In genomic region chr5:138724470-138725146, GRCh38 we compare ENCODE assay signal across 10 cellular contexts. TPM values are rescaled to one million over a fixed set of nuclear protein-coding genes. Genes with fewer than 3 reads are reported as not detected.
DNase-seq lines count a peak whose midpoint lies in the region; ATAC-seq and TF ChIP-seq lines count a peak whose summit lies in the region.
"Had no signal": no experiment of that assay in that cellular context is flagged by ENCODE, and none has a peak within 500 bp of the region (broad histone marks: within the 10 kb centered on the region; RNA-seq: fewer than 3 reads in every experiment).

No MANE protein-coding gene starts in this region.

- no peak overlapping the region for H3T11ph ChIP-seq in H9 (ENCODE audit: low read length)

- H3K79me2 ChIP-seq in H9 (ENCODE audit: insufficient read depth, low read length): no peaks in the 10 kb centered on the region

- no peak overlapping the region for H3K4ac ChIP-seq in H9 (ENCODE audit: low read depth, low read length)

- no peak overlapping the region for H4K8ac ChIP-seq in H9 (replicated peaks; ENCODE audit: insufficient read length, low read depth, low read length)

- H3K23ac ChIP-seq in H9 (ENCODE audit: insufficient read length, low read depth, low read length): no peak overlapping the region

- H3K36me3 ChIP-seq in cardiac muscle cell: no peaks in the 10 kb centered on the region
- no peaks in the 10 kb centered on the region for H3K36me3 ChIP-seq in gastrocnemius medialis

- no peak overlapping the region for H2AK5ac ChIP-seq in H9 (ENCODE audit: insufficient read length, low read length)

- peaks cover 13% of the 10 kb centered on the region; the same call in 1 of the 2 replicates for H3K4me1 ChIP-seq in H9 (ENCODE audit: insufficient read depth, low read length)
- H3K4me1 ChIP-seq in cardiac muscle cell (ENCODE audit: low read depth): peaks cover 18% of the 10 kb centered on the region
- peaks cover 24 to 37% of the 10 kb centered on the region in 2 donors for H3K4me1 ChIP-seq in gastrocnemius medialis

- peaks cover 0 to 6% (median 2%) of the 10 kb centered on the region in 3 experiments; a peak in 2 of 7 replicates for H3K36me3 Mint-ChIP-seq in H9 (ENCODE audit: insufficient read depth in 1 of 3, low read depth in 3 of 3)

- H3K4me3 ChIP-seq in cardiac muscle cell (no peak overlapping the region), gastrocnemius medialis (no peak overlapping the region)

- peak overlapping the region; percentile 33; the same call in 1 of the 2 replicates for H3K14ac ChIP-seq in H9 (ENCODE audit: insufficient read depth, low read length)

- no peak overlapping the region for H4K5ac ChIP-seq in H9 (ENCODE audit: insufficient read length, low read depth, low read length)

- H3K27me3 Mint-ChIP-seq in H9 (ENCODE audit: low read depth): no peaks in the 10 kb centered on the region; the same call in 1 of the 2 replicates

- no peak overlapping the region for H3K56ac ChIP-seq in H9 (ENCODE audit: insufficient read length, low read depth, low read length)

- no peaks in the 10 kb centered on the region for H3K23me2 ChIP-seq in H9 (ENCODE audit: insufficient read length, low read depth, low read length, poor library complexity, severe bottlenecking)

- H2BK5ac ChIP-seq in H9 (ENCODE audit: insufficient read length, low read length): no peak overlapping the region

- peak overlapping the region; percentile 52 for H3K18ac ChIP-seq in H9 (ENCODE audit: insufficient read length, low read depth, low read length)

- peak overlapping the region in 2 of 3 experiments; percentile 13 to 89; a peak in 4 of 7 replicates for H3K27ac Mint-ChIP-seq in H9
- H3K27ac Mint-ChIP-seq: activated B cell treated with CpG ODN at 0.5 μM for 24 hours had no signal

- intact Hi-C loops in gastrocnemius medialis (cut with DNase I; ENCODE audit: low total_unique reads): loop anchor here (1.0 kb wide), 1 partner anchor 145 kb away; no protein-coding TSS in a partner anchor

- no peak overlapping the region for H2BK12ac ChIP-seq in H9 (ENCODE audit: insufficient read length, low read depth, low read length)

- no peak overlapping the region for H2BK120ac ChIP-seq in H9 (ENCODE audit: low read depth, low read length, poor library complexity, severe bottlenecking)

- H3K27me3 ChIP-seq in H9 (ENCODE audit: insufficient read depth, low read length): no peaks in the 10 kb centered on the region
- no peaks in the 10 kb centered on the region for H3K27me3 ChIP-seq in cardiac muscle cell
- no peaks in the 10 kb centered on the region for H3K27me3 ChIP-seq in gastrocnemius medialis

- no peak overlapping the region for H2AFZ ChIP-seq in H9 (ENCODE audit: low read length)

- H3K4me2 ChIP-seq in H9 (ENCODE audit: insufficient read depth, insufficient read length, low read length): peak overlapping the region; percentile 2

- no peak for TF ChIP-seq CTCF in H9 (conservative IDR thresholded peaks at IDR 0.05)
- no peak for TF ChIP-seq CTCF in cardiac muscle cell (IDR thresholded peaks at IDR 0.05; ENCODE audit: low read depth, low read length)
- TF ChIP-seq CTCF in gastrocnemius medialis (IDR thresholded peaks at IDR 0.05 in 4 of 5, conservative IDR thresholded peaks at IDR 0.05 in 1 of 5): no peak

- H3K79me1 ChIP-seq in H9 (ENCODE audit: insufficient read depth, low read depth, low read length, poor library complexity, severe bottlenecking): no peaks in the 10 kb centered on the region

- peaks cover 52 to 62% of the 10 kb centered on the region in 2 experiments for H3K4me1 Mint-ChIP-seq in H9

- peak; percentile 37 to 77 for ATAC-seq in gastrocnemius medialis
- ATAC-seq in HG03457 (IDR thresholded peaks at IDR 0.05; ENCODE audit: unreplicated experiment): no peak
- no peak for ATAC-seq in HG02798 (IDR thresholded peaks at IDR 0.05; ENCODE audit: poor library complexity, unreplicated experiment)

- no peak overlapping the region; a peak in 1 of 5 replicates for H3K4me3 Mint-ChIP-seq in H9
- H3K4me3 Mint-ChIP-seq: activated B cell treated with CpG ODN at 0.5 μM for 24 hours had no signal

- no peaks in the 10 kb centered on the region for H4K20me1 ChIP-seq in H9 (ENCODE audit: control insufficient read depth, insufficient read depth, insufficient read length)

- peaks cover 0 to 8% of the 10 kb centered on the region in 2 experiments; a peak in 2 of 5 replicates for H3K9me3 Mint-ChIP-seq in H9
- H3K9me3 Mint-ChIP-seq: activated B cell treated with CpG ODN at 0.5 μM for 24 hours had no signal

- H3K27ac ChIP-seq in H9 (ENCODE audit: insufficient read length, low read depth, low read length) (no peak overlapping the region), cardiac muscle cell (peak overlapping the region; percentile 32), gastrocnemius medialis (peak overlapping the region; percentile 13 to 65 (median 44))

- no CpG with 5 or more reads among the region's 5 CpGs for WGBS in H9 (ENCODE audit: extremely low coverage, insufficient read length, low lambda C conversion rate)

- in situ Hi-C loops in gastrocnemius medialis (cut with MboI; ENCODE audit: low sequenced_read_pairs in 4 of 4): no loop called here

- no peak overlapping the region for H2BK15ac ChIP-seq in H9 (ENCODE audit: low read depth, low read length)

- no peak overlapping the region for H2BK20ac ChIP-seq in H9 (ENCODE audit: low read depth, low read length, poor library complexity, severe bottlenecking)

- no peak overlapping the region for H4K91ac ChIP-seq in H9 (ENCODE audit: insufficient read length, low read depth, low read length)

- H3K9me3 ChIP-seq in H9 (ENCODE audit: control insufficient read depth, low read depth, low read length) (no peaks in the 10 kb centered on the region), cardiac muscle cell (ENCODE audit: low read depth) (no peaks in the 10 kb centered on the region), gastrocnemius medialis (no peaks in the 10 kb centered on the region)

- DNase-seq in H9 (no peak), SKM-1 (lab: John Stamatoyannopoulos, UW; ENCODE audit: unreplicated experiment) (peak; percentile 38), cardiac muscle cell (ENCODE audit: low read depth in 1 of 2, low spot score in 1 of 2) (peak in 1 of 2 donors; percentile 50), gastrocnemius medialis (peak in 1 of 2 donors; percentile 71), DMS153 (lab: John Stamatoyannopoulos, UW) (no peak)
- DNase-seq in stimulated activated CD4-positive, alpha-beta T cell treated with anti-CD3 and anti-CD28 coated beads, Interleukin-12 subunit alpha, Interleukin-12 subunit beta, amount 100 ng/mL, for 4 hours: no peak
- DNase-seq: activated B cell treated with CpG ODN at 0.5 μM for 24 hours; central memory CD4-positive, alpha-beta T cell had no signal

- no peak for TF ChIP-seq POLR2A in gastrocnemius medialis (IDR thresholded peaks at IDR 0.05)

- H3K9ac ChIP-seq in H9 (ENCODE audit: extremely low read depth, insufficient read length, low read length): no peak overlapping the region

RNA-seq across cellular contexts. Expression of gene CTNNA1, which starts 28.6 kb away (rescaled TPM):
- total RNA-seq in H9 (2021) (354 and 378 TPM in 2 replicates), cardiac muscle cell (260 and 304 TPM in 2 replicates), gastrocnemius medialis (100 to 1,000 TPM in 3 of 4 donors, 10 to 100 TPM in 1; 92.6 to 164 (median 114) TPM)
- 145 and 171 TPM in 2 replicates for polyA plus RNA-seq in cardiac muscle cell

Comparison
In these comparisons a context has a peak if more than half of its experiments do, and no peak if none do; other contexts are left out.
1. ATAC-seq: peak in gastrocnemius medialis (2 of 2); none in HG03457 (single experiment) and HG02798 (single experiment).